In the genomic region with DNA sequence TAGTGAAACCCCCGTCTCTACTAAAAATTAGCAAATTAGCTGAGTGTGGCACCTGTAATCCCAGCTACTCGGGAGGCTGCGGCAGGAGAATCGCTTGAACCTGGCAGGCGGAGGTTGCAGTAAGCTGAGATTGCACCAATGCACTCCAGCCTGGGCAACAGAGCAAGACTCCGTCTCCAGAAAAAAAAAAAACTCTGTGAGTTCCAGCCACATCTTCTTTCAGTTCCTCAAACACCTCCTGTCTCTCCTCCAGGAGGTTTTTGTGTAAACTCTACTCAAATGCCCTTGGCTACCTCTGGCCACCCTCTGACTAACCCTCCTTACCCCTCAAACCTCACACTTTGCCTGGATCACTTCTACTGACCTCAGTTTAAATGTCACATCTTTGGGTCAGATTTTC, we compare ENCODE assay signal across 11 cellular contexts. TPM values are rescaled to one million over a fixed set of nuclear protein-coding genes. Genes with fewer than 3 reads are reported as not detected.
A peak's percentile ranks its signal among the peaks of the same experiment; 100 is the strongest.
DNase-seq lines count a peak whose midpoint lies in the region; ATAC-seq and TF ChIP-seq lines count a peak whose summit lies in the region.
"Had no signal": no experiment of that assay in that cellular context is flagged by ENCODE, and none has a peak within 500 bp of the region (broad histone marks: within the 10 kb centered on the region; RNA-seq: fewer than 3 reads in every experiment).

No MANE protein-coding gene starts in this region.

- H3K36me3 Mint-ChIP-seq in IgD-negative memory B cell = peaks cover 10% of the 10 kb centered on the region
- H3K36me3 Mint-ChIP-seq: neural progenitor cell had no signal

- TF ChIP-seq POLR2A in upper lobe of left lung (IDR thresholded peaks at IDR 0.05) = no peak

- H3K9me3 Mint-ChIP-seq in IgD-negative memory B cell = no peaks in the 10 kb centered on the region
- H3K9me3 Mint-ChIP-seq: neural progenitor cell had no signal

- H3K27me3 Mint-ChIP-seq in IgD-negative memory B cell = no peaks in the 10 kb centered on the region

- whole genome bisulfite sequencing in upper lobe of left lung, 2 donors = 84 to 86% methylated on average over 6 of the region's 6 CpGs

- H3K27ac Mint-ChIP-seq in IgD-negative memory B cell = peak overlapping the region; percentile 86 to 92 (median 90)
- H3K27ac Mint-ChIP-seq: neural progenitor cell had no signal

- ATAC-seq in left ventricle myocardium superior = no peak
- peak; percentile 71 for ATAC-seq in HG02642 (IDR thresholded peaks at IDR 0.05; ENCODE audit: poor library complexity, unreplicated experiment)
- ATAC-seq in upper lobe of left lung (ENCODE audit: low FRiP score in 2 of 2) = no peak
- ATAC-seq: gastroesophageal sphincter had no signal

- H3K4me3 Mint-ChIP-seq in IgD-negative memory B cell = peak overlapping the region; percentile 28 to 81 (median 64)
- H3K4me3 Mint-ChIP-seq: neural progenitor cell had no signal

- H3K27ac ChIP-seq in left ventricle myocardium inferior (replicated peaks) (peak overlapping the region; percentile 83), upper lobe of left lung (no peak overlapping the region), SJCRH30 (no peak overlapping the region)
- H3K27ac ChIP-seq: gastroesophageal sphincter, neural progenitor cell had no signal

- H3K4me1 Mint-ChIP-seq in IgD-negative memory B cell = peaks cover 73 to 87% (median 86%) of the 10 kb centered on the region in 3 donors

- DNase-seq in left ventricle myocardium inferior (no peak), left ventricle myocardium superior (no peak), upper lobe of left lung (no peak), SJCRH30 (no peak), GM19240 (ENCODE audit: insufficient read length, low spot score) (no peak)
- no peak for DNase-seq in stimulated activated CD4-positive, alpha-beta T cell treated with anti-CD3 and anti-CD28 coated beads, Interleukin-15, amount 100 ng/mL, for 24 hours
- DNase-seq: NCI-H2029 treated with DMSO at 0.1 percent for 48 hours had no signal

- no peak for TF ChIP-seq EP300 in upper lobe of left lung (IDR thresholded peaks at IDR 0.05)

- H3K4me1 ChIP-seq in left ventricle myocardium inferior (peaks cover 98% of the 10 kb centered on the region), upper lobe of left lung (peaks cover 11 to 38% (median 33%) of the 10 kb centered on the region in 4 donors), SJCRH30 (peaks cover 10% of the 10 kb centered on the region)
- H3K4me1 ChIP-seq: neural progenitor cell had no signal

- intact Hi-C loops in left ventricle myocardium inferior (cut with micrococcal nuclease) (no loop called here), left ventricle myocardium superior (cut with micrococcal nuclease) (no loop called here)

- no peaks in the 10 kb centered on the region for H3K9me3 ChIP-seq in left ventricle myocardium inferior (replicated peaks)
- H3K9me3 ChIP-seq in upper lobe of left lung = no peaks in the 10 kb centered on the region
- H3K9me3 ChIP-seq in SJCRH30 (replicated peaks) = no peaks in the 10 kb centered on the region
- H3K9me3 ChIP-seq: gastroesophageal sphincter had no signal

- H3K4me3 ChIP-seq in left ventricle myocardium inferior (no peak overlapping the region), upper lobe of left lung (no peak overlapping the region), SJCRH30 (no peak overlapping the region)
- H3K4me3 ChIP-seq: gastroesophageal sphincter, neural progenitor cell had no signal

- H3K27me3 ChIP-seq in left ventricle myocardium inferior (ENCODE audit: low read depth) (no peaks in the 10 kb centered on the region), upper lobe of left lung (no peaks in the 10 kb centered on the region), SJCRH30 (no peaks in the 10 kb centered on the region)
- H3K27me3 ChIP-seq: gastroesophageal sphincter, neural progenitor cell had no signal

- TF ChIP-seq CTCF in left ventricle myocardium inferior (IDR thresholded peaks at IDR 0.05; ENCODE audit: borderline replicate concordance) (no peak), upper lobe of left lung (IDR thresholded peaks at IDR 0.05) (no peak)

- H3K36me3 ChIP-seq in left ventricle myocardium inferior = no peaks in the 10 kb centered on the region
- H3K36me3 ChIP-seq in upper lobe of left lung = no peaks in the 10 kb centered on the region
- H3K36me3 ChIP-seq in SJCRH30 = no peaks in the 10 kb centered on the region
- H3K36me3 ChIP-seq: gastroesophageal sphincter, neural progenitor cell had no signal

RNA-seq across cellular contexts. Expression of a gene that starts 38.1 kb away (rescaled TPM):
- total RNA-seq in left ventricle myocardium inferior (42.7 TPM), left ventricle myocardium superior (45.3 TPM), upper lobe of left lung (10 to 100 TPM; 10.7 to 27.2 (median 18.1) TPM)
- 249 TPM for polyA plus RNA-seq in IgD-negative memory B cell
- total RNA-seq in SJCRH30 (2014; rRNA removed; shearing (Covaris generic)) = 0.16 and 0.20 TPM in 2 replicates

RNA-seq across cellular contexts. Expression of a gene that starts 53.7 kb away (rescaled TPM):
- total RNA-seq in left ventricle myocardium inferior = 28.9 TPM
- total RNA-seq in left ventricle myocardium superior = 34.7 TPM
- 33.8 TPM for polyA plus RNA-seq in IgD-negative memory B cell
- 10 to 100 TPM; 28.3 to 80.6 (median 65.4) TPM for total RNA-seq in upper lobe of left lung
- total RNA-seq in SJCRH30 (2014; rRNA removed; shearing (Covaris generic)) = 57.9 and 63.0 TPM in 2 replicates
